In the genomic region with DNA sequence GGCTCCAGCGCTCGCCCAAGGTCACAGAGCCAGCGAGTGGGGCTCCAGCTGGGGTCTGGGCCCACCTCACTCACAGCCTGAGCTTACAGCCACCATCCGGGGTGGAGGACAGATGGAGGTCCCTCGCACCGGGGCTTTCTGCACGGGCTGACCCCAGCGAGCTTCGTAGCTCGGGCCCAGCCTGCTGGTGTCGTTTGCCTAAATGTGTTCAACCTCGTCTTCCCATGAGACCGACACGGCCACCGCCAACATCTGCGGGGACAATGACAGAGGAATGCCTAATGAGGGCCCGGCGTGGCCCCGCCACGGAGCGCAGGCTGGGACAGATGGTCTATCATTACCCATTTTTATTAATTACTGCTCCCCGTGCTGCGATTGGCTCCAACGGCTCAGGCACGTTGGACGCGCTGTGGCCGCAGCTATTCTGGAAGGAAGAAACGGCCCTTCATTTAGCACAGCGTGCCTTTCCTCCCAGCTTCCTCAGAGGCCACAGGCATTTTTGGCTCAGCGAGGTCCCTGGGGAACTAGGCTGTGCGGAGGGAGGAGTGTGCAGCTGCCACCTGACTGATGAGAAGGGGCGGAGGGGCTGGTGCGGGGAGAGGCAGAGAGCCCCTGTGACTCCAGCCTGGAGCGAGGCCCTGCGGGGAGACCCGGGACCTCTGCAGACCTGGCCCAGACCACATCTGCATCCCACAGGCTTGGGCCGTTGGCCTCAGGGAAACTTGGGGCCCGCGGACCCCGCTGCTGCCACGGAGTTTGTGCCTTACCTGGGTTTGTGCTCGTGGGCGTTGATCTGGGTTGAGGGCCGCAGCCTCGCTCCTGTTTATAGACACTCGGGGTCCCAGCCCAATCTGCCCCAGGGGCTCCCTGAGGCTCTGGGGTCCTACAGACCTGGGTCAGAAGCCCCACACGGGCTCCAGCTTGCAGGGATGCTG, we compare ENCODE assay signal across 11 cellular contexts. TPM values are rescaled to one million over a fixed set of nuclear protein-coding genes. Genes with fewer than 3 reads are reported as not detected.
DNase-seq lines count a peak whose midpoint lies in the region; ATAC-seq lines count a peak whose summit lies in the region.
"Had no signal": no experiment of that assay in that cellular context is flagged by ENCODE, and none has a peak within 500 bp of the region (broad histone marks: within the 10 kb centered on the region; RNA-seq: fewer than 3 reads in every experiment).

No MANE protein-coding gene starts in this region.

- peaks cover 9% of the 10 kb centered on the region for H3K27me3 Mint-ChIP-seq in activated T-helper 17 cell treated with anti-CD3 and anti-CD28 coated beads, Interleukin-2, amount 50 U/mL, for 72 hours

- H3K4me3 Mint-ChIP-seq in activated T-helper 17 cell treated with anti-CD3 and anti-CD28 coated beads, Interleukin-2, amount 50 U/mL, for 72 hours: no peak overlapping the region

- ATAC-seq in activated T-helper 17 cell treated with anti-CD3 and anti-CD28 coated beads, Interleukin-2, amount 50 U/mL, for 72 hours (replicated peaks): no peak
- ATAC-seq: activated CD4-positive, CD25-positive, alpha-beta regulatory T cell treated with anti-CD3 and anti-CD28 coated beads, Interleukin-2, amount 50 U/mL, for 24 hours had no signal

- DNase-seq in DMS79 treated with DMSO at 0.1 percent for 48 hours (lab: John Stamatoyannopoulos, UW) (peak; percentile 85), NCI-H524 (lab: John Stamatoyannopoulos, UW) (peak; percentile 89 to 94), fibroblast of gingiva (ENCODE audit: low read depth) (peak; percentile 18), retina (peak; percentile 78), germinal center (ENCODE audit: low spot score) (no peak), DMS114 treated with DMSO at 0.1 percent for 48 hours (lab: John Stamatoyannopoulos, UW; ENCODE audit: unreplicated experiment) (no peak), mucosa of gallbladder (ENCODE audit: low spot score) (no peak)
- DNase-seq: NCI-H146, RPMI8226 had no signal

- no peaks in the 10 kb centered on the region for H3K9me3 Mint-ChIP-seq in activated T-helper 17 cell treated with anti-CD3 and anti-CD28 coated beads, Interleukin-2, amount 50 U/mL, for 72 hours

- no peak overlapping the region for H3K27ac Mint-ChIP-seq in activated T-helper 17 cell treated with anti-CD3 and anti-CD28 coated beads, Interleukin-2, amount 50 U/mL, for 72 hours

- no peaks in the 10 kb centered on the region for H3K4me1 Mint-ChIP-seq in activated T-helper 17 cell treated with anti-CD3 and anti-CD28 coated beads, Interleukin-2, amount 50 U/mL, for 72 hours

- H3K36me3 Mint-ChIP-seq in activated T-helper 17 cell treated with anti-CD3 and anti-CD28 coated beads, Interleukin-2, amount 50 U/mL, for 72 hours (ENCODE audit: low read depth): no peaks in the 10 kb centered on the region

RNA-seq across cellular contexts. Expression of gene ELFN1, which starts 22.9 kb away (rescaled TPM):
- under 1 TPM; 0.06 to 0.19 TPM for total RNA-seq in activated T-helper 17 cell treated with anti-CD3 and anti-CD28 coated beads, Interleukin-2, amount 50 U/mL, for 72 hours
- 1.4 TPM for total RNA-seq in mucosa of gallbladder

Comparison
In these comparisons a context has a peak if more than half of its experiments do, and no peak if none do; other contexts are left out.
1. DNase-seq: peak in DMS79 treated with DMSO at 0.1 percent for 48 hours (single experiment), NCI-H524 (2 of 2), fibroblast of gingiva (single experiment) and retina (single experiment); none in germinal center (single experiment), DMS114 treated with DMSO at 0.1 percent for 48 hours (single experiment) and mucosa of gallbladder (single experiment).